Comparison of ENCODE assay signal across 27 cellular contexts in the genomic region with DNA sequence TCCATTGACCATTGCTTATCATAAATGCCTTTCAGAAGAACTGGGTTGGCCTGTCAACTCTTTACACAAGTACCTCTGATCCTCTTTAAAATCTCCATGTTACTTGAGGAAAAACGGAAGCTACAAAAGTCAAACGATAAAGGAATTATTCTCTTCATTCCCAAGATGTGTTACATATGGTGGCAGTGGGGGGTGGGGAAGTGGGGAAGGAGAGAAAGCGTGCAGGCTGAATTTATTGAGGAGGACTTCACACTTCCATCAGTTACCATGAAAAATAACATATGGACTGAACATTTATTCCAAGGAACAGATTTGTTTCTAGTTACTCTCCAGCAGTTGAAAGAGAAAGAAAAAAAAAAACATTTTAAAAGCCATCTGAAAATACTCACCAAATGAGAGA.
"Had no signal": no experiment of that assay in that cellular context is flagged by ENCODE, and none has a peak within 500 bp of the region (broad histone marks: within the 10 kb centered on the region; RNA-seq: fewer than 3 reads in every experiment).

No MANE protein-coding gene starts in this region.

- DNase-seq: activated B cell treated with CpG ODN at 0.5 μM for 24 hours; activated CD4-positive, alpha-beta memory T cell treated with anti-CD3 and anti-CD28 coated beads for 36 hours; activated CD4-positive, alpha-beta T cell treated with anti-CD3 and anti-CD28 coated beads for 4 hours; activated CD4-positive, alpha-beta T cell treated with anti-CD3 and anti-CD28 coated beads, Interleukin-2, amount 10 ng/mL, durations not matched to agents 24 days and 14 days; activated CD4-positive, alpha-beta T cell treated with anti-CD3 and anti-CD28 coated beads, Interleukin-2, amount 50 U/mL, for 1 hour; activated CD4-positive, alpha-beta T cell treated with anti-CD3 and anti-CD28 coated beads, Interleukin-2, amount 50 U/mL, for 4 hours; activated CD4-positive, CD25-positive, alpha-beta regulatory T cell treated with anti-CD3 and anti-CD28 coated beads, Interleukin-2, amount 50 U/mL, for 72 hours; activated CD8-positive, alpha-beta memory T cell treated with anti-CD3 and anti-CD28 coated beads, Interleukin-2, amount 50 U/mL, for 4 hours; activated CD8-positive, alpha-beta T cell treated with anti-CD3 and anti-CD28 coated beads for 36 hours; activated effector memory CD4-positive, alpha-beta T cell treated with anti-CD3 and anti-CD28 coated beads, Interleukin-2, amount 50 U/mL, for 16 hours; activated gamma-delta T cell treated with Interleukin-2 at 50 U/mL for 16 hours; activated naive CD4-positive, alpha-beta T cell; activated naive CD4-positive, alpha-beta T cell treated with anti-CD3 and anti-CD28 coated beads for 36 hours; activated naive CD8-positive, alpha-beta T cell treated with anti-CD3 and anti-CD28 coated beads, Interleukin-2, amount 10 ng/mL, durations not matched to agents 7 days and 5 days; activated naive CD8-positive, alpha-beta T cell treated with anti-CD3 and anti-CD28 coated beads, Interleukin-2, amount 50 U/mL, for 24 hours; activated T-cell treated with anti-CD3 and anti-CD28 coated beads for 4 hours; activated T-cell treated with anti-CD3 and anti-CD28 coated beads, Interleukin-2, amount 50 U/mL, for 1 hour; activated T-cell treated with anti-CD3 and anti-CD28 coated beads, Interleukin-2, amount 50 U/mL, for 4 hours; activated T-cell treated with anti-CD3 and anti-CD28 coated beads, Interleukin-2, amount 50 U/mL, for 72 hours; caudate nucleus; cerebellar nuclear complex; T-helper 1 cell; T-helper 2 cell; T-helper 9 cell had no signal

- H3K9me3 ChIP-seq: ascending aorta had no signal

- H3K27me3 ChIP-seq: ascending aorta, cardiac muscle cell had no signal

- H3K4me1 ChIP-seq: ascending aorta had no signal

- H3K36me3 ChIP-seq: ascending aorta, cardiac muscle cell had no signal

- H3K27ac ChIP-seq: ascending aorta, cardiac muscle cell, VCaP had no signal

- H3K4me3 ChIP-seq: ascending aorta, cardiac muscle cell had no signal
